ENCODE assay signal across 16 cellular contexts in the genomic region with DNA sequence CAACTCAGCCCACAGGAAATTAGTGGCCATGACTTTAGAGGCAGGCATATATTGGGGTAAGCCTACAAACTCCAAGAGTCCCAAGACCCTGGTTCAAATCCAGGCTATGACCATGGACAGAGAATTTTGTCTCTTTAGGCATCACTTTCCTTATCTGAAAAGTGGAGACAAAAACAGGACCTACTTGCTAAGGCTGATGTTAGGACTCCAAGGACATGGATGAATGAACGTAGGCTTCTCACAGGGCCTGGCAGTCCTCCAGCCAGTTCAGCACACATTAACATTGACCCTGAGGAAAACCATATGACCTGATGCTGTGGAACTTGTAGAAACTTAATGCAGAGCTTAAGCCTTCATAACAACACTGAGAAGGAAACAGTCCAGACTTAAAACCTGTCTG. TPM values are rescaled to one million over a fixed set of nuclear protein-coding genes. Genes with fewer than 3 reads are reported as not detected.
DNase-seq lines count a peak whose midpoint lies in the region; TF ChIP-seq lines count a peak whose summit lies in the region.
"Had no signal": no experiment of that assay in that cellular context is flagged by ENCODE, and none has a peak within 500 bp of the region (broad histone marks: within the 10 kb centered on the region; RNA-seq: fewer than 3 reads in every experiment).

No MANE protein-coding gene starts in this region.

- no CpG with 5 or more reads among the region's 1 CpG for WGBS in H9 (ENCODE audit: extremely low coverage, insufficient read length, low lambda C conversion rate)
- WGBS in sigmoid colon, 2 donors = 64 to 68% methylated on average over 1 of the region's 1 CpG

- peaks cover 30% of the 10 kb centered on the region for H3K36me3 ChIP-seq in WERI-Rb-1
- H3K36me3 ChIP-seq in sigmoid colon = no peaks in the 10 kb centered on the region

- H3K9ac ChIP-seq in H9 (ENCODE audit: extremely low read depth, insufficient read length, low read length) = no peak overlapping the region

- H3K4me1 ChIP-seq in H9 (ENCODE audit: insufficient read depth, low read length) (peaks cover 4% of the 10 kb centered on the region; the same call in 1 of the 2 replicates), sigmoid colon (peaks cover 0 to 48% (median 38%) of the 10 kb centered on the region in 4 donors)

- peaks cover 29 to 34% (median 33%) of the 10 kb centered on the region in 3 experiments for H3K36me3 Mint-ChIP-seq in H9 (ENCODE audit: insufficient read depth in 1 of 3, low read depth in 3 of 3)
- peaks cover 38% of the 10 kb centered on the region for H3K36me3 Mint-ChIP-seq in Calu3 (ENCODE audit: insufficient read depth, unreplicated experiment)
- no peaks in the 10 kb centered on the region for H3K36me3 Mint-ChIP-seq in activated CD4-positive, alpha-beta memory T cell treated with anti-CD3 and anti-CD28 coated beads, Interleukin-2, amount 10 ng/mL, durations not matched to agents 7 days and 5 days (ENCODE audit: low read depth)
- H3K36me3 Mint-ChIP-seq: activated CD8-positive, alpha-beta memory T cell treated with anti-CD3 and anti-CD28 coated beads, Interleukin-2, amount 10 ng/mL, durations not matched to agents 7 days and 5 days had no signal

- H3K9me3 Mint-ChIP-seq in H9 (peaks cover 0 to 10% of the 10 kb centered on the region in 2 experiments; a peak in 3 of 5 replicates), Calu3 (ENCODE audit: low read depth, unreplicated experiment) (no peaks in the 10 kb centered on the region)
- no peaks in the 10 kb centered on the region for H3K9me3 Mint-ChIP-seq in activated CD4-positive, alpha-beta memory T cell treated with anti-CD3 and anti-CD28 coated beads, Interleukin-2, amount 10 ng/mL, durations not matched to agents 7 days and 5 days

- in situ Hi-C loops in G401 (cut with HindIII; ENCODE audit: low sequenced_read_pairs) = no loop called here

- BruUV-seq in Calu3 (replicated peaks; lab: Mats Ljungman, UMichigan) = no TSS peak

- CTCF ChIA-PET in Calu3 (lab: Charles Lee) = no interaction called here
- CTCF ChIA-PET in activated CD4-positive, alpha-beta memory T cell treated with anti-CD3 and anti-CD28 coated beads, Interleukin-2, amount 10 ng/mL, durations not matched to agents 7 days and 5 days (lab: Charles Lee) = interaction anchor here (0.8 kb wide), 1 partner anchor 50 kb away, joined by 3 read pairs; no protein-coding TSS in a partner anchor

- H3K23ac ChIP-seq in H9 (ENCODE audit: insufficient read length, low read depth, low read length) = no peak overlapping the region

- H3K27ac ChIP-seq in H9 (ENCODE audit: insufficient read length, low read depth, low read length) (no peak overlapping the region), WERI-Rb-1 (peak overlapping the region; percentile 96; the same call in 1 of the 2 replicates), sigmoid colon (peak overlapping the region; percentile 80 to 84 (median 80))
- H3K27ac ChIP-seq: body of pancreas had no signal

- no peak overlapping the region for H4K8ac ChIP-seq in H9 (replicated peaks; ENCODE audit: insufficient read length, low read depth, low read length)

- no peak overlapping the region for H2BK15ac ChIP-seq in H9 (ENCODE audit: low read depth, low read length)

- no peak overlapping the region for H2BK120ac ChIP-seq in H9 (ENCODE audit: low read depth, low read length, poor library complexity, severe bottlenecking)

- POLR2A ChIA-PET in activated CD4-positive, alpha-beta memory T cell treated with anti-CD3 and anti-CD28 coated beads, Interleukin-2, amount 10 ng/mL, durations not matched to agents 7 days and 5 days (lab: Charles Lee) = interaction anchor here (0.9 kb wide), 1 partner anchor 125 kb away, joined by 3 read pairs; no protein-coding TSS in a partner anchor

- no peak overlapping the region for H2BK20ac ChIP-seq in H9 (ENCODE audit: low read depth, low read length, poor library complexity, severe bottlenecking)

- TF ChIP-seq POLR2A in sigmoid colon (IDR thresholded peaks at IDR 0.05) = no peak

- H3K4ac ChIP-seq in H9 (ENCODE audit: low read depth, low read length) = no peak overlapping the region

- peaks cover 14% of the 10 kb centered on the region; the same call in 1 of the 2 replicates for H3K79me2 ChIP-seq in H9 (ENCODE audit: insufficient read depth, low read length)

- TF ChIP-seq CTCF in H9 (conservative IDR thresholded peaks at IDR 0.05) (no peak), WERI-Rb-1 (IDR thresholded peaks at IDR 0.05; ENCODE audit: low read depth, low read length) (no peak), fibroblast of villous mesenchyme (IDR thresholded peaks at IDR 0.05; ENCODE audit: insufficient read depth, low read depth, low read length) (no peak), sigmoid colon (IDR thresholded peaks at IDR 0.05) (no peak), Calu3 (IDR thresholded peaks at IDR 0.05; ENCODE audit: unreplicated experiment) (no peak)

- no peak overlapping the region for H2BK12ac ChIP-seq in H9 (ENCODE audit: insufficient read length, low read depth, low read length)

- no peak overlapping the region for H4K91ac ChIP-seq in H9 (ENCODE audit: insufficient read length, low read depth, low read length)

- no peaks in the 10 kb centered on the region for H4K20me1 ChIP-seq in H9 (ENCODE audit: control insufficient read depth, insufficient read depth, insufficient read length)

- H2BK5ac ChIP-seq in H9 (ENCODE audit: insufficient read length, low read length) = no peak overlapping the region

- no peak for DNase-seq in H9
- no peak for DNase-seq in WERI-Rb-1
- DNase-seq in fibroblast of villous mesenchyme (ENCODE audit: low read depth) = peak; percentile 82
- no peak for DNase-seq in sigmoid colon
- DNase-seq in NCI-H2196 (lab: John Stamatoyannopoulos, UW; ENCODE audit: unreplicated experiment) = no peak
- DNase-seq in Calu3 = no peak
- DNase-seq in activated CD4-positive, alpha-beta memory T cell treated with anti-CD3 and anti-CD28 coated beads, Interleukin-2, amount 10 ng/mL, durations not matched to agents 7 days and 5 days = no peak
- DNase-seq in G401 (ENCODE audit: low spot score) = no peak
- DNase-seq: activated CD8-positive, alpha-beta memory T cell treated with anti-CD3 and anti-CD28 coated beads, Interleukin-2, amount 10 ng/mL, durations not matched to agents 7 days and 5 days; body of pancreas; MM.1S; NCI-H748 treated with DMSO at 0.1 percent for 48 hours; stimulated activated naive CD4-positive, alpha-beta T cell treated with Interleukin-2 at 50 U/mL for 16 hours had no signal

- H3K27ac Mint-ChIP-seq in H9 = peak overlapping the region in 2 of 3 experiments; percentile 49 to 59; a peak in 1 of 7 replicates
- no peak overlapping the region for H3K27ac Mint-ChIP-seq in Calu3 (ENCODE audit: unreplicated experiment)
- H3K27ac Mint-ChIP-seq in activated CD4-positive, alpha-beta memory T cell treated with anti-CD3 and anti-CD28 coated beads, Interleukin-2, amount 10 ng/mL, durations not matched to agents 7 days and 5 days = no peak overlapping the region
- H3K27ac Mint-ChIP-seq: activated CD8-positive, alpha-beta memory T cell treated with anti-CD3 and anti-CD28 coated beads, Interleukin-2, amount 10 ng/mL, durations not matched to agents 7 days and 5 days had no signal

- no peak overlapping the region for H3K18ac ChIP-seq in H9 (ENCODE audit: insufficient read length, low read depth, low read length)

- no peak overlapping the region for H2AFZ ChIP-seq in H9 (ENCODE audit: low read length)

- H4K5ac ChIP-seq in H9 (ENCODE audit: insufficient read length, low read depth, low read length) = no peak overlapping the region

- H3K79me1 ChIP-seq in H9 (ENCODE audit: insufficient read depth, low read depth, low read length, poor library complexity, severe bottlenecking) = peaks cover 2% of the 10 kb centered on the region

- no peak overlapping the region for H3T11ph ChIP-seq in H9 (ENCODE audit: low read length)

- peaks cover 24 to 46% of the 10 kb centered on the region in 2 experiments for H3K4me1 Mint-ChIP-seq in H9
- H3K4me1 Mint-ChIP-seq in Calu3 (ENCODE audit: low read depth, unreplicated experiment) = peaks cover 27% of the 10 kb centered on the region
- peaks cover 16% of the 10 kb centered on the region for H3K4me1 Mint-ChIP-seq in activated CD4-positive, alpha-beta memory T cell treated with anti-CD3 and anti-CD28 coated beads, Interleukin-2, amount 10 ng/mL, durations not matched to agents 7 days and 5 days

- H3K4me3 Mint-ChIP-seq in H9 (peak overlapping the region; percentile 91 to 99), Calu3 (ENCODE audit: low read depth, unreplicated experiment) (no peak overlapping the region)
- no peak overlapping the region for H3K4me3 Mint-ChIP-seq in activated CD4-positive, alpha-beta memory T cell treated with anti-CD3 and anti-CD28 coated beads, Interleukin-2, amount 10 ng/mL, durations not matched to agents 7 days and 5 days
- H3K4me3 Mint-ChIP-seq: activated CD8-positive, alpha-beta memory T cell treated with anti-CD3 and anti-CD28 coated beads, Interleukin-2, amount 10 ng/mL, durations not matched to agents 7 days and 5 days had no signal

- H3K27me3 Mint-ChIP-seq in H9 (ENCODE audit: low read depth) (peaks cover 11% of the 10 kb centered on the region), Calu3 (ENCODE audit: unreplicated experiment) (peaks cover 18% of the 10 kb centered on the region)
- peaks cover 19% of the 10 kb centered on the region for H3K27me3 Mint-ChIP-seq in activated CD4-positive, alpha-beta memory T cell treated with anti-CD3 and anti-CD28 coated beads, Interleukin-2, amount 10 ng/mL, durations not matched to agents 7 days and 5 days

- H3K23me2 ChIP-seq in H9 (ENCODE audit: insufficient read length, low read depth, low read length, poor library complexity, severe bottlenecking) = peaks cover 16% of the 10 kb centered on the region

- no peak overlapping the region for H3K14ac ChIP-seq in H9 (ENCODE audit: insufficient read depth, low read length)

- intact Hi-C loops in sigmoid colon (cut with DNase I) = loop anchor here (5.0 kb wide), 1 partner anchor 103 kb away; a partner anchor contains a TSS
- intact Hi-C loops in Calu3 (cut with micrococcal nuclease; ENCODE audit: unreplicated experiment) = no loop called here

- H3K56ac ChIP-seq in H9 (ENCODE audit: insufficient read length, low read depth, low read length) = no peak overlapping the region

- no peak overlapping the region for H2AK5ac ChIP-seq in H9 (ENCODE audit: insufficient read length, low read length)

- H3K9me3 ChIP-seq in H9 (ENCODE audit: control insufficient read depth, low read depth, low read length) (no peaks in the 10 kb centered on the region), WERI-Rb-1 (ENCODE audit: severe bottlenecking) (no peaks in the 10 kb centered on the region), sigmoid colon (no peaks in the 10 kb centered on the region)
- H3K9me3 ChIP-seq: body of pancreas had no signal

- H3K27me3 ChIP-seq in H9 (ENCODE audit: insufficient read depth, low read length) = no peaks in the 10 kb centered on the region
- H3K27me3 ChIP-seq in WERI-Rb-1 (ENCODE audit: insufficient read depth, low read depth, severe bottlenecking) = no peaks in the 10 kb centered on the region
- no peaks in the 10 kb centered on the region for H3K27me3 ChIP-seq in sigmoid colon
- H3K27me3 ChIP-seq: body of pancreas had no signal

- H3K4me2 ChIP-seq in H9 (ENCODE audit: insufficient read depth, insufficient read length, low read length) = peak overlapping the region; percentile 76

- no peak for TF ChIP-seq EP300 in sigmoid colon (IDR thresholded peaks at IDR 0.05)

- H3K4me3 ChIP-seq in WERI-Rb-1 (ENCODE audit: low read depth, low read length) (peak overlapping the region; percentile 77; the same call in 1 of the 2 replicates), fibroblast of villous mesenchyme (ENCODE audit: low read depth, low read length) (peak overlapping the region; percentile 95), sigmoid colon (no peak overlapping the region)
- H3K4me3 ChIP-seq: body of pancreas had no signal

RNA-seq across cellular contexts. Expression of a gene that starts 1.4 kb away (rescaled TPM):
- total RNA-seq in H9 (2021) (166 TPM in 2 replicates), fibroblast of villous mesenchyme (191 and 228 TPM in 2 replicates), sigmoid colon (10 to 100 TPM; 34.2 to 71.2 (median 39.5) TPM), Calu3 (2022) (0.92 and 3.6 TPM in 2 replicates)
- polyA plus RNA-seq in sigmoid colon = 10 to 100 TPM in 1 of 3 donors, 1 to 10 TPM in 2; 5.5 to 18.4 (median 9.0) TPM
- not detected for total RNA-seq in activated CD4-positive, alpha-beta memory T cell treated with anti-CD3 and anti-CD28 coated beads, Interleukin-2, amount 10 ng/mL, durations not matched to agents 7 days and 5 days
- total RNA-seq in G401 (2014; rRNA removed; shearing (Covaris generic)) = 207 and 220 TPM in 2 replicates

RNA-seq across cellular contexts. Expression of a gene that starts 2.4 kb away (rescaled TPM):
- total RNA-seq in H9 (2021) = 22.9 and 24.0 TPM in 2 replicates
- total RNA-seq in fibroblast of villous mesenchyme = 88.1 and 92.4 TPM in 2 replicates
- 10 to 100 TPM in 3 of 4 donors, 1 to 10 TPM in 1; 9.9 to 12.3 (median 11.3) TPM for total RNA-seq in sigmoid colon
- 1 to 10 TPM; 3.0 to 6.4 (median 4.9) TPM for polyA plus RNA-seq in sigmoid colon
- total RNA-seq in Calu3 (2022) = 19.9 and 22.5 TPM in 2 replicates
- 1 to 10 TPM; 1.8 to 1.9 TPM for total RNA-seq in activated CD4-positive, alpha-beta memory T cell treated with anti-CD3 and anti-CD28 coated beads, Interleukin-2, amount 10 ng/mL, durations not matched to agents 7 days and 5 days
- total RNA-seq in G401 (2014; rRNA removed; shearing (Covaris generic)) = 30.5 and 40.4 TPM in 2 replicates

RNA-seq across cellular contexts. Expression of a gene that starts 21.8 kb away (rescaled TPM):
- 66.2 and 76.1 TPM in 2 replicates for total RNA-seq in H9 (2021)
- total RNA-seq in fibroblast of villous mesenchyme = 58.7 and 60.6 TPM in 2 replicates
- total RNA-seq in sigmoid colon = 100 to 1,000 TPM in 1 of 4 donors, 10 to 100 TPM in 3; 58.5 to 104 (median 69.2) TPM
- 10 to 100 TPM; 19.4 to 42.6 (median 33.9) TPM for polyA plus RNA-seq in sigmoid colon
- 62.0 and 65.2 TPM in 2 replicates for total RNA-seq in Calu3 (2022)
- total RNA-seq in activated CD4-positive, alpha-beta memory T cell treated with anti-CD3 and anti-CD28 coated beads, Interleukin-2, amount 10 ng/mL, durations not matched to agents 7 days and 5 days = 10 to 100 TPM; 16.1 to 19.0 TPM
- total RNA-seq in G401 (2014; rRNA removed; shearing (Covaris generic)) = 75.8 and 77.8 TPM in 2 replicates

RNA-seq across cellular contexts. Expression of a gene that starts 23.4 kb away (rescaled TPM):
- 0.22 and 0.46 TPM in 2 replicates for total RNA-seq in H9 (2021)
- under 0.01 TPM in 2 replicates for total RNA-seq in fibroblast of villous mesenchyme
- total RNA-seq in sigmoid colon = 1 to 10 TPM in 3 of 4 donors, under 1 TPM in 1; 0.95 to 3.9 (median 1.5) TPM
- polyA plus RNA-seq in sigmoid colon = under 1 TPM in 1 of 3 donors, not detected in 2; 0.04 TPM
- not detected in 2 replicates for total RNA-seq in Calu3 (2022)
- not detected for total RNA-seq in activated CD4-positive, alpha-beta memory T cell treated with anti-CD3 and anti-CD28 coated beads, Interleukin-2, amount 10 ng/mL, durations not matched to agents 7 days and 5 days
- total RNA-seq in G401 (2014; rRNA removed; shearing (Covaris generic)) = not detected in 2 replicates
- total RNA-seq: activated CD8-positive, alpha-beta memory T cell treated with anti-CD3 and anti-CD28 coated beads, Interleukin-2, amount 10 ng/mL, durations not matched to agents 7 days and 5 days; body of pancreas; glomerular endothelial cell; H4; T-helper 1 cell treated with Interleukin-12 subunit alpha and Interleukin-12 subunit beta and Interleukin-4 antibody, amounts not matched to agents 30 ng/mL and 1 ng/mL, for 36 hours had no signal

RNA-seq across cellular contexts. Expression of a gene that starts 27.7 kb away (rescaled TPM):
- total RNA-seq in H9 (2021) (87.9 and 90.1 TPM in 2 replicates), fibroblast of villous mesenchyme (29.8 and 83.8 TPM in 2 replicates), sigmoid colon (10 to 100 TPM; 22.2 to 40.3 (median 31.2) TPM), Calu3 (2022) (695 and 705 TPM in 2 replicates)
- polyA plus RNA-seq in sigmoid colon = 100 to 1,000 TPM; 231 to 494 (median 236) TPM
- total RNA-seq in activated CD4-positive, alpha-beta memory T cell treated with anti-CD3 and anti-CD28 coated beads, Interleukin-2, amount 10 ng/mL, durations not matched to agents 7 days and 5 days = under 1 TPM; 0.35 to 0.45 TPM
- 44.9 and 57.8 TPM in 2 replicates for total RNA-seq in G401 (2014; rRNA removed; shearing (Covaris generic))

Comparison
In these comparisons a context has a peak if more than half of its experiments do, and no peak if none do; other contexts are left out.
1. H3K27ac Mint-ChIP-seq: peak in H9 (2 of 3); none in Calu3 (single experiment) and activated CD4-positive, alpha-beta memory T cell treated with anti-CD3 and anti-CD28 coated beads, Interleukin-2, amount 10 ng/mL, durations not matched to agents 7 days and 5 days (single experiment).
2. H3K4me3 Mint-ChIP-seq: peak in H9 (2 of 2); none in Calu3 (single experiment) and activated CD4-positive, alpha-beta memory T cell treated with anti-CD3 and anti-CD28 coated beads, Interleukin-2, amount 10 ng/mL, durations not matched to agents 7 days and 5 days (single experiment).
3. H3K4me3 ChIP-seq: peak in WERI-Rb-1 (single experiment) and fibroblast of villous mesenchyme (single experiment); none in sigmoid colon (0 of 4).